In genomic region chr12:115949675-115950074, GRCh38 we compare ENCODE assay signal across 18 cellular contexts.
DNase-seq lines count a peak whose midpoint lies in the region; ATAC-seq, FAIRE-seq and TF ChIP-seq lines count a peak whose summit lies in the region.
"Had no signal": no experiment of that assay in that cellular context is flagged by ENCODE, and none has a peak within 500 bp of the region (broad histone marks: within the 10 kb centered on the region; RNA-seq: fewer than 3 reads in every experiment).

No MANE protein-coding gene starts in this region.

- no peaks in the 10 kb centered on the region for H3K79me2 ChIP-seq in K562 (ENCODE audit: control insufficient read depth, insufficient read depth, low read length)

- H3K18ac ChIP-seq in IMR-90 (ENCODE audit: low read depth, low read length) = no peak overlapping the region

- H4K5ac ChIP-seq in IMR-90 (ENCODE audit: low read depth, low read length) = no peak overlapping the region

- no peaks in the 10 kb centered on the region for H3K36me3 Mint-ChIP-seq in stimulated activated effector memory CD8-positive, alpha-beta T cell treated with anti-CD3 and anti-CD28 coated beads, Interleukin-12 subunit alpha, Interleukin-12 subunit beta, amount 100 ng/mL, for 72 hours

- H3K23ac ChIP-seq in IMR-90 (ENCODE audit: low read depth, low read length) = no peak overlapping the region

- in situ Hi-C loops in IMR-90 (cut with MboI; ENCODE audit: low sequenced_read_pairs) = no loop called here
- in situ Hi-C loops in K562 (cut with MboI) = loop anchor here (25.0 kb wide), 2 partner anchors 1188 to 1962 kb away; no protein-coding TSS in a partner anchor

- no peaks in the 10 kb centered on the region for H3K4me1 Mint-ChIP-seq in stimulated activated effector memory CD8-positive, alpha-beta T cell treated with anti-CD3 and anti-CD28 coated beads, Interleukin-12 subunit alpha, Interleukin-12 subunit beta, amount 100 ng/mL, for 72 hours

- CTCF ChIA-PET in A549 (lab: Yijun Ruan, JAX) = interaction anchor here (1.0 to 1.5 kb wide), 3 partner anchors 12 to 760 kb away, joined by 3 to 5 read pairs (median 3); no protein-coding TSS in a partner anchor
- CTCF ChIA-PET in IMR-90 (lab: Yijun Ruan, JAX) = no interaction called here
- CTCF ChIA-PET in K562 (lab: Yijun Ruan, JAX; ENCODE audit: low intra/inter-chr PET ratio) = no interaction called here

- H3K4me3 Mint-ChIP-seq in stimulated activated effector memory CD8-positive, alpha-beta T cell treated with anti-CD3 and anti-CD28 coated beads, Interleukin-12 subunit alpha, Interleukin-12 subunit beta, amount 100 ng/mL, for 72 hours = no peak overlapping the region
- H3K4me3 Mint-ChIP-seq: CD4-positive, alpha-beta memory T cell had no signal

- H4K91ac ChIP-seq in IMR-90 (ENCODE audit: insufficient read depth, low read depth, low read length) = no peak overlapping the region

- POLR2A ChIA-PET in A549 (lab: Yijun Ruan, JAX) (no interaction called here), IMR-90 (lab: Charles Lee; ENCODE audit: unreplicated experiment) (no interaction called here), K562 (lab: Yijun Ruan, JAX) (interaction anchor here (0.7 kb wide), 1 partner anchor 360 kb away, joined by 3 read pairs; no protein-coding TSS in a partner anchor)

- no peaks in the 10 kb centered on the region for H3K9me3 Mint-ChIP-seq in stimulated activated effector memory CD8-positive, alpha-beta T cell treated with anti-CD3 and anti-CD28 coated beads, Interleukin-12 subunit alpha, Interleukin-12 subunit beta, amount 100 ng/mL, for 72 hours

- no peak overlapping the region for H3K4ac ChIP-seq in IMR-90 (ENCODE audit: low read depth, low read length)

- H3K27me3 ChIP-seq in IMR-90 (ENCODE audit: control insufficient read depth, insufficient read depth, low read length) = no peaks in the 10 kb centered on the region
- H3K27me3 ChIP-seq in K562 (ENCODE audit: control insufficient read depth in 2 of 2, insufficient read depth in 2 of 2, low read length in 2 of 2) = no peaks in the 10 kb centered on the region
- H3K27me3 ChIP-seq in left lung = no peaks in the 10 kb centered on the region
- no peaks in the 10 kb centered on the region for H3K27me3 ChIP-seq in pancreas
- H3K27me3 ChIP-seq: BE2C had no signal

- H3K4me1 ChIP-seq in A549 (peaks cover 3% of the 10 kb centered on the region; the same call in 1 of the 3 replicates), IMR-90 (ENCODE audit: control insufficient read depth, insufficient read depth, low read length) (no peaks in the 10 kb centered on the region), K562 (replicated peaks in 1 of 2; ENCODE audit: control insufficient read depth in 2 of 2, insufficient read depth in 2 of 2, low read length in 2 of 2) (no peaks in the 10 kb centered on the region; a peak in 1 of 5 replicates), left lung (no peaks in the 10 kb centered on the region), pancreas (no peaks in the 10 kb centered on the region)

- H2BK5ac ChIP-seq in IMR-90 (ENCODE audit: low read depth, low read length, poor library complexity, severe bottlenecking) = no peak overlapping the region

- H3K56ac ChIP-seq in IMR-90 (ENCODE audit: extremely low read depth, insufficient read depth, low read length) = no peak overlapping the region

- H4K8ac ChIP-seq in IMR-90 (ENCODE audit: low read depth in 2 of 2, low read length in 2 of 2) = no peak overlapping the region

- no peak overlapping the region for H2AK5ac ChIP-seq in IMR-90 (ENCODE audit: low read depth, low read length)

- BruUV-seq in IMR-90 (replicated peaks; lab: Mats Ljungman, UMichigan) (no TSS peak), K562 (replicated peaks; lab: Mats Ljungman, UMichigan) (no TSS peak)

- H2BK15ac ChIP-seq in IMR-90 (ENCODE audit: low read depth, low read length) = no peak overlapping the region

- H2AK9ac ChIP-seq in IMR-90 (replicated peaks; ENCODE audit: low read depth, low read length, poor library complexity) = peak overlapping the region; percentile 17

- no peak for FAIRE-seq in A549 (lab: Jason Lieb, UNC)
- FAIRE-seq in K562 (lab: Jason Lieb, UNC) = no peak
- FAIRE-seq in pancreas (lab: Jason Lieb, UNC) = no peak
- FAIRE-seq: A204.1, G401.6, GM12891, H54 had no signal

- TF ChIP-seq EP300 in A549 (IDR thresholded peaks at IDR 0.05) (no peak), K562 (IDR thresholded peaks at IDR 0.05; ENCODE audit: low read length) (no peak)

- no peak overlapping the region for H3K27ac Mint-ChIP-seq in stimulated activated effector memory CD8-positive, alpha-beta T cell treated with anti-CD3 and anti-CD28 coated beads, Interleukin-12 subunit alpha, Interleukin-12 subunit beta, amount 100 ng/mL, for 72 hours

- H3K9me1 ChIP-seq in IMR-90 (ENCODE audit: insufficient read depth, low read length) = peaks cover 5% of the 10 kb centered on the region; the same call in 1 of the 2 replicates
- no peaks in the 10 kb centered on the region for H3K9me1 ChIP-seq in K562 (ENCODE audit: control insufficient read depth, insufficient read depth, low read length)

- H3K36me3 ChIP-seq in IMR-90 (ENCODE audit: control insufficient read depth, insufficient read depth, low read length) (no peaks in the 10 kb centered on the region), K562 (ENCODE audit: control insufficient read depth, insufficient read depth, low read length) (no peaks in the 10 kb centered on the region), left lung (peaks cover 0 to 9% of the 10 kb centered on the region in 2 donors), pancreas (no peaks in the 10 kb centered on the region)
- H3K36me3 ChIP-seq: BE2C had no signal

- no peak overlapping the region for H3K14ac ChIP-seq in IMR-90 (replicated peaks; ENCODE audit: low read depth, low read length)

- H2BK20ac ChIP-seq in IMR-90 (ENCODE audit: low read depth, low read length) = no peak overlapping the region

- TF ChIP-seq POLR2A in A549 (IDR thresholded peaks at IDR 0.05; ENCODE audit: low read length) (no peak), IMR-90 (IDR thresholded peaks at IDR 0.05; ENCODE audit: low read depth, low read length) (no peak), K562 (conservative IDR thresholded peaks at IDR 0.05) (no peak)

- H3K27ac ChIP-seq in A549 (no peak overlapping the region), IMR-90 (ENCODE audit: insufficient read depth, low read length) (no peak overlapping the region), K562 (ENCODE audit: extremely low read depth, low read depth, low read length) (no peak overlapping the region), left lung (no peak overlapping the region), coronary artery (no peak overlapping the region), pancreas (no peak overlapping the region)
- H3K27ac ChIP-seq: C4-2B, GM23248, HL-60 had no signal

- H3K4me2 ChIP-seq in A549 = no peak overlapping the region
- no peak overlapping the region for H3K4me2 ChIP-seq in IMR-90 (ENCODE audit: low read depth, low read length)
- no peak overlapping the region for H3K4me2 ChIP-seq in K562 (ENCODE audit: insufficient read depth, low read length)

- ATAC-seq in A549 (peak; percentile 2 to 6; a peak in 4 of 6 replicates), IMR-90 (ENCODE audit: low read depth) (no peak), K562 (no peak), left lung (no peak), pancreas (no peak)
- ATAC-seq in stimulated activated effector memory CD8-positive, alpha-beta T cell treated with anti-CD3 and anti-CD28 coated beads, Interleukin-12 subunit alpha, Interleukin-12 subunit beta, amount 100 ng/mL, for 72 hours = peak; percentile 35
- ATAC-seq: HCT116 had no signal

- no peaks in the 10 kb centered on the region for H3K79me1 ChIP-seq in IMR-90 (ENCODE audit: low read depth in 1 of 2, low read length in 2 of 2)

- no peaks in the 10 kb centered on the region for H3K9me3 ChIP-seq in A549
- no peaks in the 10 kb centered on the region for H3K9me3 ChIP-seq in IMR-90 (ENCODE audit: control insufficient read depth, insufficient read depth, low read length)
- H3K9me3 ChIP-seq in K562 (replicated peaks; ENCODE audit: control insufficient read depth, insufficient read depth, low read depth, low read length) = no peaks in the 10 kb centered on the region
- H3K9me3 ChIP-seq in left lung = no peaks in the 10 kb centered on the region
- H3K9me3 ChIP-seq in pancreas = no peaks in the 10 kb centered on the region
- H3K9me3 ChIP-seq: BE2C had no signal

- no peak overlapping the region for H2BK120ac ChIP-seq in IMR-90 (ENCODE audit: low read depth, low read length)

- intact Hi-C loops in IMR-90 (cut with micrococcal nuclease) = no loop called here
- intact Hi-C loops in K562 (cut with micrococcal nuclease) = loop anchor here (5.0 to 10.0 kb wide), 2 partner anchors 748 to 1285 kb away; no protein-coding TSS in a partner anchor
- intact Hi-C loops in left lung (cut with DNase I) = no loop called here
- intact Hi-C loops in pancreas (cut with DNase I) = no loop called here

- H3K4me3 ChIP-seq in A549 (no peak overlapping the region), IMR-90 (ENCODE audit: insufficient read depth, low read depth, low read length) (no peak overlapping the region), K562 (no peak overlapping the region), left lung (no peak overlapping the region), coronary artery (no peak overlapping the region), pancreas (no peak overlapping the region)
- H3K4me3 ChIP-seq: GM23248 had no signal

- 93% methylated on average over 8 of the region's 8 CpGs for WGBS in A549 (ENCODE audit: missing lambda C conversion rate)
- WGBS in IMR-90 (ENCODE audit: extremely low coverage in 2 of 2, insufficient read length in 1 of 2), 2 experiments = 94% methylated on average over 3 of the region's 8 CpGs; no CpG with 5 or more reads in 1 of the 2 experiments
- 51% methylated on average over 8 of the region's 8 CpGs for WGBS in K562 (ENCODE audit: insufficient coverage, low coverage, missing lambda C conversion rate)
- 81 to 95% methylated on average over 8 of the region's 8 CpGs for WGBS in pancreas, 2 donors

- H2AFZ ChIP-seq in IMR-90 (replicated peaks; ENCODE audit: low read length, poor library complexity) (no peak overlapping the region), K562 (ENCODE audit: low read depth, low read length) (no peak overlapping the region)
- H2AFZ ChIP-seq: GM23248 had no signal

- H4K20me1 ChIP-seq in IMR-90 (ENCODE audit: insufficient read depth, low read length) (no peaks in the 10 kb centered on the region), K562 (replicated peaks; ENCODE audit: control insufficient read depth, insufficient read depth, low read length) (no peaks in the 10 kb centered on the region)

- TF ChIP-seq CTCF in A549 (IDR thresholded peaks at IDR 0.05) (no peak), IMR-90 (conservative IDR thresholded peaks at IDR 0.05; ENCODE audit: low read depth, low read length) (no peak), K562 (IDR thresholded peaks at IDR 0.05 in 2 of 3, conservative IDR thresholded peaks at IDR 0.05 in 1 of 3; ENCODE audit: insufficient read depth in 2 of 3, low read depth in 1 of 3, low read length in 3 of 3) (no peak), left lung (IDR thresholded peaks at IDR 0.05) (no peak), coronary artery (IDR thresholded peaks at IDR 0.05) (no peak), pancreas (IDR thresholded peaks at IDR 0.05) (no peak)

- H3K9ac ChIP-seq in IMR-90 (ENCODE audit: low read depth, low read length) (no peak overlapping the region), K562 (ENCODE audit: insufficient read depth in 1 of 2, low read depth in 2 of 2, low read length in 2 of 2) (no peak overlapping the region)
- H3K9ac ChIP-seq: GM23248 had no signal

- dilution Hi-C loops in IMR-90 (cut with HindIII; ENCODE audit: low sequenced_read_pairs, unreplicated experiment) = no loop called here

- DNase-seq in A549 (ENCODE audit: low read depth in 1 of 2, low spot score in 1 of 2) (no peak), IMR-90 (no peak), K562 (ENCODE audit: extremely low read depth in 1 of 4, low spot score in 3 of 4) (no peak), left lung (no peak), coronary artery (ENCODE audit: low spot score) (no peak), pancreas (no peak)
- DNase-seq in stimulated activated effector memory CD8-positive, alpha-beta T cell treated with anti-CD3 and anti-CD28 coated beads, Interleukin-12 subunit alpha, Interleukin-12 subunit beta, amount 100 ng/mL, for 72 hours (ENCODE audit: low spot score in 2 of 2) = no peak
- DNase-seq: BE2C; CD4-positive, alpha-beta memory T cell; EL; GM23248 had no signal

- TF ChIP-seq RAD21 in A549 (conservative IDR thresholded peaks at IDR 0.05 in 1 of 2, IDR thresholded peaks at IDR 0.05 in 1 of 2) = no peak
- TF ChIP-seq RAD21 in IMR-90 (IDR thresholded peaks at IDR 0.05; ENCODE audit: low read length) = no peak
- TF ChIP-seq RAD21 in K562 (CRISPR knock-in tag; conservative IDR thresholded peaks at IDR 0.05 in 1 of 2, IDR thresholded peaks at IDR 0.05 in 1 of 2) = no peak

Comparison
In these comparisons a context has a peak if more than half of its experiments do, and no peak if none do; other contexts are left out.
1. ATAC-seq: peak in A549 (2 of 2) and stimulated activated effector memory CD8-positive, alpha-beta T cell treated with anti-CD3 and anti-CD28 coated beads, Interleukin-12 subunit alpha, Interleukin-12 subunit beta, amount 100 ng/mL, for 72 hours (single experiment); none in IMR-90 (single experiment), K562 (single experiment), left lung (single experiment) and pancreas (0 of 4).